In the genomic region with DNA sequence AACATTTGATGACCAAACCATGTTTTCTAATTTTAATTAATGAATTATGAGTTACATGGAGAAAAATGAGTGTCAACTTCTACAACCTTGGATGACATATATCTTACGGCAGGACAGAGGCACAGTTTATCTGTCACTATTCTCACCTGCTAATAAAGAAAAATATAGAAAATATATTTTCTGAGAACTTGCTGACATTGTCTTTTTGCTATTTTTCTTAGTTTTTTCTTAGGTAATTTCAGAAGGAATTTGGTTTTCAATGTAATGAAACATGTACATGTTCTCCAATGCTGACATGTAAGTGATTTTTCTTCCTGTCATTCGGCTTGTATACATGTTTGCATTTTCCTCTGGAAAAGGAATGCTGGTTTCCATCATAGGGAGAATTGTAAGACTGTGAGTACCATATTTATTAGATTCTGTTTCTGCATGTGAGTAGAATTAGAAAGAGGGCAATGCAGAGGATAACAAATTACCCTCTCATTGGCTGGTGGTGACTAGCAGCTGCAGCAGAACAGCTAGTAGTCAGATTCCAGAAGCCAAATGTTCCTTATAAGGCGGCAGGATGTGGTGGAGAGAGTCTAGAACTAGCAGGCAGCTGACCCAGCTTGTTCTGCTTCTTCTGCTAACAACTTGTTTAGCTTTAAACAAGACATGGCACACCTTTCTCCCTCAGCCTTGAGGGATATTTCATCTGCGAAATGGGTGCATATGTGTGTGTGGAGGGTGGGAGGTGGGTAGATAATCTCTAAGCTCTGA, we compare ENCODE assay signal across 11 cellular contexts.
A peak's percentile ranks its signal among the peaks of the same experiment; 100 is the strongest.
DNase-seq lines count a peak whose midpoint lies in the region; ATAC-seq and TF ChIP-seq lines count a peak whose summit lies in the region.
"Had no signal": no experiment of that assay in that cellular context is flagged by ENCODE, and none has a peak within 500 bp of the region (broad histone marks: within the 10 kb centered on the region; RNA-seq: fewer than 3 reads in every experiment).

No MANE protein-coding gene starts in this region.

- H3K9me3 Mint-ChIP-seq in mesothelial cell of epicardium, result peaks cover 5% of the 10 kb centered on the region

- H3K4me2 ChIP-seq in OCI-LY7 (ENCODE audit: low read length), result peak overlapping the region; percentile 7; the same call in 1 of the 2 replicates

- H3K27ac Mint-ChIP-seq in mesothelial cell of epicardium, result no peak overlapping the region

- H3K79me2 ChIP-seq in OCI-LY7 (ENCODE audit: insufficient read depth, low read depth, low read length), result no peaks in the 10 kb centered on the region

- ATAC-seq in GM18498 (IDR thresholded peaks at IDR 0.05; ENCODE audit: unreplicated experiment) (peak; percentile 66), HG02623 (IDR thresholded peaks at IDR 0.05; ENCODE audit: unreplicated experiment) (peak; percentile 94), HG03439 (IDR thresholded peaks at IDR 0.05; ENCODE audit: unreplicated experiment) (no peak)

- no peak overlapping the region for H3K4me3 Mint-ChIP-seq in mesothelial cell of epicardium

- H3K27ac ChIP-seq in OCI-LY7 (ENCODE audit: low read depth, low read length, poor library complexity, severe bottlenecking), result peak overlapping the region; percentile 99

- intact Hi-C loops in OCI-LY7 (cut with micrococcal nuclease; ENCODE audit: unreplicated experiment), result no loop called here

- no TSS peak for BruUV-seq in OCI-LY7 (replicated peaks; lab: Mats Ljungman, UMichigan)

- no peak for TF ChIP-seq CTCF in OCI-LY7 (conservative IDR thresholded peaks at IDR 0.05; ENCODE audit: low read length)
- TF ChIP-seq CTCF in fibroblast of mammary gland (conservative IDR thresholded peaks at IDR 0.05; ENCODE audit: control insufficient read depth, insufficient read depth, low read depth, low read length), result no peak
- no peak for TF ChIP-seq CTCF in mesothelial cell of epicardium (IDR thresholded peaks at IDR 0.05; ENCODE audit: unreplicated experiment)

- CTCF ChIA-PET in OCI-LY7 (lab: Charles Lee; ENCODE audit: unreplicated experiment), result interaction anchor here (1.1 kb wide), 1 partner anchor 8 kb away, joined by 4 read pairs; no protein-coding TSS in a partner anchor

- H3K4me3 ChIP-seq in OCI-LY7 (ENCODE audit: low read depth, low read length, poor library complexity, severe bottlenecking) (no peak overlapping the region), fibroblast of mammary gland (ENCODE audit: control insufficient read depth, low read depth, low read length) (no peak overlapping the region)

- peak overlapping the region; percentile 26; the same call in 1 of the 2 replicates for H2AFZ ChIP-seq in OCI-LY7 (ENCODE audit: low read length)

- DNase-seq in OCI-LY7 (ENCODE audit: low spot score) (peak; percentile 58), fibroblast of mammary gland (ENCODE audit: low read depth) (peak; percentile 18), NCI-H2081 treated with DMSO at 0.1 percent for 48 hours (lab: John Stamatoyannopoulos, UW) (no peak), mesothelial cell of epicardium (ENCODE audit: low spot score in 2 of 2, unreplicated experiment in 2 of 2) (no peak), T-helper 9 cell (no peak)
- DNase-seq: amniotic stem cell, NCI-H1105, NCI-H748 treated with DMSO at 0.1 percent for 48 hours had no signal

- no peaks in the 10 kb centered on the region for H3K9me2 ChIP-seq in OCI-LY7 (ENCODE audit: insufficient read depth, low read length)

- peaks cover 48% of the 10 kb centered on the region for H3K9me3 ChIP-seq in OCI-LY7 (ENCODE audit: low read length)

- H4K20me1 ChIP-seq in OCI-LY7 (ENCODE audit: insufficient read depth, low read length), result no peaks in the 10 kb centered on the region

- no peaks in the 10 kb centered on the region for H3K27me3 Mint-ChIP-seq in mesothelial cell of epicardium (ENCODE audit: low read depth)

- peaks cover 95% of the 10 kb centered on the region for H3K4me1 ChIP-seq in OCI-LY7 (ENCODE audit: insufficient read depth, low read length, poor library complexity, severe bottlenecking)

- POLR2A ChIA-PET in OCI-LY7 (lab: Charles Lee), result interaction anchor here (0.5 to 12.7 kb wide), 13 partner anchors 7 to 699 kb away, joined by 4 to 649 read pairs (median 20); a partner anchor contains a TSS

- H3K4me1 Mint-ChIP-seq in mesothelial cell of epicardium, result peaks cover 10% of the 10 kb centered on the region

- no peaks in the 10 kb centered on the region for H3K36me3 Mint-ChIP-seq in mesothelial cell of epicardium

- peaks cover 55% of the 10 kb centered on the region for H3K36me3 ChIP-seq in OCI-LY7 (ENCODE audit: insufficient read depth, low read length)

Comparison
In these comparisons a context has a peak if more than half of its experiments do, and no peak if none do; other contexts are left out.
1. DNase-seq: peak in OCI-LY7 (single experiment) and fibroblast of mammary gland (single experiment); none in NCI-H2081 treated with DMSO at 0.1 percent for 48 hours (single experiment), mesothelial cell of epicardium (0 of 2) and T-helper 9 cell (single experiment).